8 cellular contexts compared by ENCODE assay signal in the genomic region with DNA sequence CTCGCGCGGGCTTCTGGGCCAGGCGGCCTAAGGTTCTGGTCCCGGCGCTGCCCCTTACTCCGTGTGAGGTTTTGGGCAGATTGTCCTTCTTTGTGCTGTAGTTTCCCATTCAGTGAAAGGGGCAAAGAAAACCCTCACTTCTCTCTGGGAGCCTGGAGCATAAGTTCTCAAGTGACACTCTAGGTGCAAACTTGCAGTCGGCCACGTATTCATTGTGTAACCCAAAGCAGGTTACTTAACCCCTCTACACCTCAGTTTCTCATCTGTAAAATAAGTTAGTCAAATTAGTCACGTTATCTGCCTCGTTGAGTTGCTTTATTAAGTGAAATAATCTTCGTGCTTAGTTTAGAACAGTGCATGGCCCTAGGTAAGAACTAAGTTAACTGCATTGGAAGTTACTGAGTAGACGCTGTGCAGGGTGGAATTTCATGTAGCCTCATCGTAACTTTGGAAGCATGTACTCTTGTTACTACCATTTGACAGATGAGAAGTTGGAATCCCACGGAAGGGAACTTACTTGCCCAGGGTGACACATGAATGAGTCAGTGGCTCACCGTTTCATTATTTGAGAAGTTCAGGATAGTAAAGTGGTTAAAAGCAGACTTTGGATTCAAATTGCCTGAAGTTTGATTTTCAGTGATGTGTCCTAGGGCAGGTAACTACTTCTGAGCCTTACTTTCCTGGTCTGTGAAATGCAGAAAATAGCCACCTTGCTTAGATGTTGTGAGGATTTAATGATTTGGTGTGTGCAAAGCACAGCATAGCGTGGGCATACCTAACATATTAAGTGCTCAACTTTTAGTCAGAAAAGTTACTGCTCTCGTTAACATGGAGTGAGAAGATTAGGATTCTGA. TPM values are rescaled to one million over a fixed set of nuclear protein-coding genes. Genes with fewer than 3 reads are reported as not detected.
DNase-seq lines count a peak whose midpoint lies in the region; ATAC-seq and TF ChIP-seq lines count a peak whose summit lies in the region.

No MANE protein-coding gene starts in this region.

- no peak for DNase-seq in BJ (ENCODE audit: low read depth)
- peak; percentile 69 for DNase-seq in HPDE6-E6E7 (ENCODE audit: extremely low spot score)
- no peak for DNase-seq in activated CD8-positive, alpha-beta T cell treated with anti-CD3 and anti-CD28 coated beads, Interleukin-2, amount 10 ng/mL, durations not matched to agents 7 days and 5 days
- DNase-seq in glutamatergic neuron = no peak
- DNase-seq in skeletal muscle cell (ENCODE audit: low read depth) = no peak
- DNase-seq in stimulated activated CD8-positive, alpha-beta memory T cell treated with anti-CD3 and anti-CD28 coated beads, Interleukin-4, amount 100 ng/mL, for 48 hours = no peak

- H3K4me1 Mint-ChIP-seq in activated CD8-positive, alpha-beta T cell treated with anti-CD3 and anti-CD28 coated beads, Interleukin-2, amount 10 ng/mL, durations not matched to agents 7 days and 5 days (ENCODE audit: low read depth) = peaks cover 42% of the 10 kb centered on the region
- peaks cover 13% of the 10 kb centered on the region for H3K4me1 Mint-ChIP-seq in glutamatergic neuron (ENCODE audit: low read depth, unreplicated experiment)

- peaks cover 28% of the 10 kb centered on the region for H3K36me3 Mint-ChIP-seq in activated CD8-positive, alpha-beta T cell treated with anti-CD3 and anti-CD28 coated beads, Interleukin-2, amount 10 ng/mL, durations not matched to agents 7 days and 5 days (ENCODE audit: low read depth)
- H3K36me3 Mint-ChIP-seq in glutamatergic neuron (ENCODE audit: unreplicated experiment) = no peaks in the 10 kb centered on the region

- no peaks in the 10 kb centered on the region for H3K27me3 Mint-ChIP-seq in activated CD8-positive, alpha-beta T cell treated with anti-CD3 and anti-CD28 coated beads, Interleukin-2, amount 10 ng/mL, durations not matched to agents 7 days and 5 days (ENCODE audit: low read depth)
- H3K27me3 Mint-ChIP-seq in glutamatergic neuron (ENCODE audit: unreplicated experiment) = peaks cover 8% of the 10 kb centered on the region

- H3K36me3 ChIP-seq in BJ (ENCODE audit: control insufficient read depth, insufficient read depth, low read length) = peaks cover 5% of the 10 kb centered on the region; the same call in 1 of the 2 replicates

- peak overlapping the region; percentile 97 for H3K27ac Mint-ChIP-seq in activated CD8-positive, alpha-beta T cell treated with anti-CD3 and anti-CD28 coated beads, Interleukin-2, amount 10 ng/mL, durations not matched to agents 7 days and 5 days
- H3K27ac Mint-ChIP-seq in glutamatergic neuron (ENCODE audit: unreplicated experiment) = peak overlapping the region; percentile 97

- POLR2A ChIA-PET in BJ (lab: Charles Lee) = no interaction called here
- POLR2A ChIA-PET in activated CD8-positive, alpha-beta T cell treated with anti-CD3 and anti-CD28 coated beads, Interleukin-2, amount 10 ng/mL, durations not matched to agents 7 days and 5 days (lab: Charles Lee) = interaction anchor here (0.6 to 2.0 kb wide), 6 partner anchors 10 to 354 kb away, joined by 3 to 35 read pairs (median 8); partner anchors contain the start of gene RBL1

- CTCF ChIA-PET in BJ (lab: Yijun Ruan, JAX) = interaction anchor here (1.3 to 3.2 kb wide), 3 partner anchors 10 to 16 kb away, joined by 7 to 23 read pairs (median 9); no protein-coding TSS in a partner anchor
- CTCF ChIA-PET in activated CD8-positive, alpha-beta T cell treated with anti-CD3 and anti-CD28 coated beads, Interleukin-2, amount 10 ng/mL, durations not matched to agents 7 days and 5 days (lab: Charles Lee) = interaction anchor here (0.9 to 3.8 kb wide), 9 partner anchors 11 to 351 kb away, joined by 3 to 89 read pairs (median 4); partner anchors contain the start of gene RBL1

- H3K27me3 ChIP-seq in BJ (ENCODE audit: control insufficient read depth, insufficient read depth, low read length) = no peaks in the 10 kb centered on the region

- H3K4me3 ChIP-seq in BJ (ENCODE audit: low read depth, low read length) (peak overlapping the region; percentile 61), skeletal muscle cell (ENCODE audit: low read depth, low read length) (peak overlapping the region; percentile 94)

- ATAC-seq in activated CD8-positive, alpha-beta T cell treated with anti-CD3 and anti-CD28 coated beads, Interleukin-2, amount 10 ng/mL, durations not matched to agents 7 days and 5 days = no peak
- ATAC-seq in GM19351 (IDR thresholded peaks at IDR 0.05; ENCODE audit: unreplicated experiment) (no peak), HG02885 (IDR thresholded peaks at IDR 0.05; ENCODE audit: poor library complexity, unreplicated experiment) (no peak)

- no peaks in the 10 kb centered on the region for H3K9me3 Mint-ChIP-seq in activated CD8-positive, alpha-beta T cell treated with anti-CD3 and anti-CD28 coated beads, Interleukin-2, amount 10 ng/mL, durations not matched to agents 7 days and 5 days (ENCODE audit: insufficient read depth)
- H3K9me3 Mint-ChIP-seq in glutamatergic neuron (ENCODE audit: unreplicated experiment) = peaks cover 11% of the 10 kb centered on the region

- TF ChIP-seq CTCF in BJ (IDR thresholded peaks at IDR 0.05; ENCODE audit: insufficient read depth, low read depth, low read length) (no peak), glutamatergic neuron (IDR thresholded peaks at IDR 0.05; ENCODE audit: partially characterized antibody, unreplicated experiment) (no peak)

- peak overlapping the region; percentile 95 for H3K4me3 Mint-ChIP-seq in activated CD8-positive, alpha-beta T cell treated with anti-CD3 and anti-CD28 coated beads, Interleukin-2, amount 10 ng/mL, durations not matched to agents 7 days and 5 days
- H3K4me3 Mint-ChIP-seq in glutamatergic neuron (ENCODE audit: unreplicated experiment) = peak overlapping the region; percentile 97

RNA-seq across cellular contexts. Expression of gene MROH8, which starts 0.6 kb away (rescaled TPM):
- polyA plus RNA-seq in BJ (2011; rRNA removed) = 2.4 and 2.7 TPM in 2 replicates
- polyA minus RNA-seq in BJ (2011; rRNA and poly(A)+ RNA removed) = 1.2 and 1.7 TPM in 2 replicates
- 1 to 10 TPM; 2.6 to 2.8 TPM for total RNA-seq in activated CD8-positive, alpha-beta T cell treated with anti-CD3 and anti-CD28 coated beads, Interleukin-2, amount 10 ng/mL, durations not matched to agents 7 days and 5 days
- total RNA-seq in glutamatergic neuron (ENCODE audit: unreplicated experiment) = 2.6 TPM

RNA-seq across cellular contexts. Expression of gene RPN2, which starts 0.8 kb away (rescaled TPM):
- 647 and 834 TPM in 2 replicates for polyA plus RNA-seq in BJ (2011; rRNA removed)
- polyA minus RNA-seq in BJ (2011; rRNA and poly(A)+ RNA removed) = 154 and 246 TPM in 2 replicates
- 100 to 1,000 TPM; 163 to 165 TPM for total RNA-seq in activated CD8-positive, alpha-beta T cell treated with anti-CD3 and anti-CD28 coated beads, Interleukin-2, amount 10 ng/mL, durations not matched to agents 7 days and 5 days
- total RNA-seq in glutamatergic neuron (ENCODE audit: unreplicated experiment) = 156 TPM
